In the genomic region with DNA sequence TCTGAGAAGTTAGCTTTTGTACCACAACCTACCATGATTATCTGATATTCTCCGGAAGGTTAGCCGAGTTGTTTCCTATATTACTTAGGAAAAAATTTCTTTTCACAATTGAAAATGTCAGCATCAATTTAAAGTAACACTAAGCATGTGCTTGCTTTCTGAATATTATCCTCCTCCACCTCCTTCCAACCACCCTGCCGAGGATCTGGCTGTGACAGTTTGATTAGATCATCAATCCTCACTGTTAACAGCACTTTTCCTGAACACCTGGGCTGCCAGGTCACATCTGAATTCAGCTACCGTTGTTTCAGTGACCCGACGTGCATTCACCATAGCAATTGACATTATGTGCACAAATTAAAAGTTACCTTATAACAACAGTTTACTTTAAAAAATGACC, we compare ENCODE assay signal across 24 cellular contexts.
A peak's percentile ranks its signal among the peaks of the same experiment; 100 is the strongest.
DNase-seq lines count a peak whose midpoint lies in the region; ATAC-seq, FAIRE-seq and TF ChIP-seq lines count a peak whose summit lies in the region.
"Had no signal": no experiment of that assay in that cellular context is flagged by ENCODE, and none has a peak within 500 bp of the region (broad histone marks: within the 10 kb centered on the region; RNA-seq: fewer than 3 reads in every experiment).

No MANE protein-coding gene starts in this region.

- no peak for TF ChIP-seq RAD21 in K562 (CRISPR knock-in tag; conservative IDR thresholded peaks at IDR 0.05 in 1 of 2, IDR thresholded peaks at IDR 0.05 in 1 of 2)

- no peak overlapping the region for H3K4me3 Mint-ChIP-seq in effector memory CD8-positive, alpha-beta T cell
- H3K4me3 Mint-ChIP-seq: CD14-positive monocyte, naive B cell had no signal

- no peak overlapping the region for H3K4me2 ChIP-seq in K562 (ENCODE audit: insufficient read depth, low read length)
- H3K4me2 ChIP-seq: PC-9 had no signal

- H4K20me1 ChIP-seq in K562 (replicated peaks; ENCODE audit: control insufficient read depth, insufficient read depth, low read length) = no peaks in the 10 kb centered on the region

- no peaks in the 10 kb centered on the region for H3K9me3 Mint-ChIP-seq in effector memory CD8-positive, alpha-beta T cell
- H3K9me3 Mint-ChIP-seq: CD14-positive monocyte, naive B cell had no signal

- DNase-seq in left ventricle myocardium inferior (no peak), right atrium auricular region (ENCODE audit: low spot score) (no peak), NCI-H510A (lab: John Stamatoyannopoulos, UW) (peak; percentile 67), K562 (ENCODE audit: extremely low read depth in 1 of 4, low spot score in 3 of 4) (peak in 1 of 4 experiments; percentile 15), T-helper 9 cell (no peak), RWPE1 (ENCODE audit: low spot score) (no peak), HuH-7.5 (ENCODE audit: low spot score) (no peak)
- DNase-seq in effector memory CD8-positive, alpha-beta T cell = no peak
- DNase-seq: ACHN; activated CD4-positive, alpha-beta T cell treated with anti-CD3 and anti-CD28 coated beads, Interleukin-2, amount 50 U/mL, for 1 hour; activated naive CD4-positive, alpha-beta T cell; cerebellar nuclear complex; DMS79; effector memory CD4-positive, alpha-beta T cell; heart right ventricle; islet precursor cell; mammary epithelial cell; naive B cell; PC-9; stimulated activated naive CD4-positive, alpha-beta T cell; tibial artery had no signal

- FAIRE-seq in K562 (lab: Jason Lieb, UNC) = peak; percentile 52
- FAIRE-seq: HepG2 had no signal

- H3K27me3 Mint-ChIP-seq in effector memory CD8-positive, alpha-beta T cell = no peaks in the 10 kb centered on the region
- H3K27me3 Mint-ChIP-seq: naive B cell had no signal

- CTCF ChIA-PET in K562 (lab: Yijun Ruan, JAX; ENCODE audit: low intra/inter-chr PET ratio) = no interaction called here
- CTCF ChIA-PET in RWPE1 (lab: Yijun Ruan, JAX) = no interaction called here

- H3K9ac ChIP-seq in K562 (ENCODE audit: insufficient read depth in 1 of 2, low read depth in 2 of 2, low read length in 2 of 2) = no peak overlapping the region

- no peak for TF ChIP-seq CTCF in left ventricle myocardium inferior (IDR thresholded peaks at IDR 0.05; ENCODE audit: borderline replicate concordance)
- TF ChIP-seq CTCF in right atrium auricular region (IDR thresholded peaks at IDR 0.05) = no peak
- no peak for TF ChIP-seq CTCF in K562 (IDR thresholded peaks at IDR 0.05 in 2 of 3, conservative IDR thresholded peaks at IDR 0.05 in 1 of 3; ENCODE audit: insufficient read depth in 2 of 3, low read depth in 1 of 3, low read length in 3 of 3)
- TF ChIP-seq CTCF in RWPE1 (conservative IDR thresholded peaks at IDR 0.05; ENCODE audit: low read depth) = no peak

- no peak for ATAC-seq in K562
- no peak for ATAC-seq in effector memory CD8-positive, alpha-beta T cell (replicated peaks)
- ATAC-seq: HepG2, sciatic nerve had no signal

- no peak for TF ChIP-seq EP300 in K562 (IDR thresholded peaks at IDR 0.05; ENCODE audit: low read length)

- H2AFZ ChIP-seq in K562 (ENCODE audit: low read depth, low read length) = 0 out of 2 replicates have a peak overlapping the region, but pooled peaks have one; percentile 24
- H2AFZ ChIP-seq: PC-9 had no signal

- in situ Hi-C loops in K562 (cut with MboI) = no loop called here

- H3K9me3 ChIP-seq in left ventricle myocardium inferior (replicated peaks) (no peaks in the 10 kb centered on the region), right atrium auricular region (no peaks in the 10 kb centered on the region), K562 (replicated peaks; ENCODE audit: control insufficient read depth, insufficient read depth, low read depth, low read length) (no peaks in the 10 kb centered on the region)
- H3K9me3 ChIP-seq: heart right ventricle, tibial artery had no signal

- H3K27ac ChIP-seq in left ventricle myocardium inferior (replicated peaks) = peak overlapping the region; percentile 65
- H3K27ac ChIP-seq in right atrium auricular region = peak overlapping the region in 1 of 2 donors; percentile 49
- H3K27ac ChIP-seq in K562 (ENCODE audit: extremely low read depth, low read depth, low read length) = no peak overlapping the region
- H3K27ac ChIP-seq in RWPE1 = no peak overlapping the region
- H3K27ac ChIP-seq: PC-9, tibial artery had no signal

- H3K27ac Mint-ChIP-seq in effector memory CD8-positive, alpha-beta T cell = no peak overlapping the region
- H3K27ac Mint-ChIP-seq: CD14-positive monocyte had no signal

- H3K4me3 ChIP-seq in left ventricle myocardium inferior (peak overlapping the region; percentile 44), right atrium auricular region (no peak overlapping the region), K562 (no peak overlapping the region)
- H3K4me3 ChIP-seq: PC-9, tibial artery had no signal

- H3K4me1 ChIP-seq in left ventricle myocardium inferior = peaks cover 27% of the 10 kb centered on the region
- peaks cover 0 to 11% of the 10 kb centered on the region in 2 donors for H3K4me1 ChIP-seq in right atrium auricular region
- H3K4me1 ChIP-seq in K562 (replicated peaks in 1 of 2; ENCODE audit: control insufficient read depth in 2 of 2, insufficient read depth in 2 of 2, low read length in 2 of 2) = peaks cover 0 to 13% of the 10 kb centered on the region in 2 experiments; a peak in 2 of 5 replicates

- no peaks in the 10 kb centered on the region for H3K36me3 Mint-ChIP-seq in effector memory CD8-positive, alpha-beta T cell (ENCODE audit: insufficient read depth)
- H3K36me3 Mint-ChIP-seq: naive B cell had no signal

- H3K4me1 Mint-ChIP-seq in effector memory CD8-positive, alpha-beta T cell (ENCODE audit: low read depth in 2 of 2) = no peaks in the 10 kb centered on the region

- H3K27me3 ChIP-seq in left ventricle myocardium inferior (ENCODE audit: low read depth) = no peaks in the 10 kb centered on the region
- H3K27me3 ChIP-seq in right atrium auricular region = no peaks in the 10 kb centered on the region
- no peaks in the 10 kb centered on the region for H3K27me3 ChIP-seq in K562 (ENCODE audit: control insufficient read depth in 2 of 2, insufficient read depth in 2 of 2, low read length in 2 of 2)
- H3K27me3 ChIP-seq: heart right ventricle, tibial artery had no signal

- TF ChIP-seq POLR2A in K562 (conservative IDR thresholded peaks at IDR 0.05) = no peak

- intact Hi-C loops in left ventricle myocardium inferior (cut with micrococcal nuclease) (no loop called here), K562 (cut with micrococcal nuclease) (loop anchor here (10.0 kb wide), 1 partner anchor 150 kb away; no protein-coding TSS in a partner anchor)

- POLR2A ChIA-PET in K562 (lab: Yijun Ruan, JAX) (no interaction called here), RWPE1 (lab: Yijun Ruan, JAX; ENCODE audit: low non-redundant PET) (no interaction called here)

- BruUV-seq in K562 (replicated peaks; lab: Mats Ljungman, UMichigan) = no TSS peak

- WGBS in K562 (ENCODE audit: insufficient coverage, low coverage, missing lambda C conversion rate) = 12% methylated on average over 6 of the region's 6 CpGs

- H3K36me3 ChIP-seq in left ventricle myocardium inferior (no peaks in the 10 kb centered on the region), right atrium auricular region (no peaks in the 10 kb centered on the region), K562 (ENCODE audit: control insufficient read depth, insufficient read depth, low read length) (no peaks in the 10 kb centered on the region)
- H3K36me3 ChIP-seq: heart right ventricle, tibial artery had no signal

- no peaks in the 10 kb centered on the region for H3K79me2 ChIP-seq in K562 (ENCODE audit: control insufficient read depth, insufficient read depth, low read length)

- H3K9me1 ChIP-seq in K562 (ENCODE audit: control insufficient read depth, insufficient read depth, low read length) = no peaks in the 10 kb centered on the region

TF ChIP-seq in K562, 482 proteins besides CTCF, POLR2A, EP300 and RAD21:
- TF ChIP-seq MEIS2 (IDR thresholded peaks at IDR 0.05; ENCODE audit: partially characterized antibody) (peak; percentile 26), CBFA2T3 (IDR thresholded peaks at IDR 0.05) (peak; percentile 53), CREB1 (IDR thresholded peaks at IDR 0.05) (no peak), CREB1 (CRISPR knock-in tag; IDR thresholded peaks at IDR 0.05) (no peak), NCOA6 (IDR thresholded peaks at IDR 0.05) (no peak), CBFA2T2 (conservative IDR thresholded peaks at IDR 0.05) (0 out of 2 replicates have a peak, but pooled peaks have one; percentile 26), TAL1 (IDR thresholded peaks at IDR 0.05) (peak; percentile 11; the same call in 1 of the 2 replicates)
